14 cellular contexts compared by ENCODE assay signal in the genomic region with DNA sequence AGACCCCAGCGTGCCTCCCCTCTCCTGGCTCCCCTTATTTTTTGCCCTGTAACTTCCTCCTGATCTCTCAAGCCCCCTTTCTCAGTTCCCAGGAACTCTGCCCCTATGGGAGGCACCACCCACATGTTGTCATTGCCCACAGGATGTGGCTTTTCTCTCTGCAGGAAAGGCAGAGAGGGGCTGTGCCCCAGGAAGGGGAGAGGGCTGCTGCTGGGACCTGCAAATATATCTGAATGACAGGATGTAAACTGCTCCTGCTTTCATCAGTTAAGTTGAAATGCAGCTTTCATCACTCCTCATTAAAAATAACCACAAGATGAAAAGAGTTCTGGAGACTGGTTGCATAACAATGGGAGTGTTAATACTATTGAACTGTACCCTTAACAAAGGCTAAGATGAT.
A peak's percentile ranks its signal among the peaks of the same experiment; 100 is the strongest.
DNase-seq lines count a peak whose midpoint lies in the region; ATAC-seq, FAIRE-seq and TF ChIP-seq lines count a peak whose summit lies in the region.
"Had no signal": no experiment of that assay in that cellular context is flagged by ENCODE, and none has a peak within 500 bp of the region (broad histone marks: within the 10 kb centered on the region; RNA-seq: fewer than 3 reads in every experiment).

No MANE protein-coding gene starts in this region.

- H3K9me3 ChIP-seq in BLaER1 (peaks cover 26% of the 10 kb centered on the region), HEK293 (ENCODE audit: control insufficient read depth, insufficient read depth, low read depth, low read length) (no peaks in the 10 kb centered on the region), T-helper 17 cell (ENCODE audit: control insufficient read depth, low read length, poor library complexity, severe bottlenecking) (no peaks in the 10 kb centered on the region), BE2C (no peaks in the 10 kb centered on the region), small intestine (ENCODE audit: control insufficient read depth, low read depth) (no peaks in the 10 kb centered on the region)
- H3K9me3 ChIP-seq: spleen had no signal

- peak; percentile 62 for ATAC-seq in T-helper 17 cell
- peak; percentile 17 for ATAC-seq in effector memory CD8-positive, alpha-beta T cell (replicated peaks)
- ATAC-seq: PC-3 had no signal

- POLR2A ChIA-PET in HEK293 (lab: Yijun Ruan, JAX) = no interaction called here
- POLR2A ChIA-PET in GM10248 (lab: Yijun Ruan, JAX) = no interaction called here

- no peaks in the 10 kb centered on the region for H4K20me1 ChIP-seq in BLaER1

- H3K4me1 ChIP-seq in BLaER1 = peaks cover 78% of the 10 kb centered on the region
- no peaks in the 10 kb centered on the region for H3K4me1 ChIP-seq in HEK293 (ENCODE audit: control insufficient read depth, insufficient read depth, low read length)
- no peaks in the 10 kb centered on the region; the same call in 1 of the 2 replicates for H3K4me1 ChIP-seq in BE2C
- H3K4me1 ChIP-seq in small intestine (ENCODE audit: control insufficient read depth in 2 of 2, insufficient read depth in 1 of 2, low read depth in 1 of 2, low read length in 1 of 2) = peaks cover 0 to 2% of the 10 kb centered on the region in 2 donors

- peak overlapping the region; percentile 81 for H3K27ac ChIP-seq in BLaER1
- H3K27ac ChIP-seq in HEK293 (ENCODE audit: extremely low read depth, low read depth, low read length) = no peak overlapping the region
- no peak overlapping the region for H3K27ac ChIP-seq in small intestine (ENCODE audit: low read depth in 1 of 2, low read length in 1 of 2)
- H3K27ac ChIP-seq: C4-2B had no signal

- TF ChIP-seq CTCF in HEK293 (tag by site-specific recombination; IDR thresholded peaks at IDR 0.05) = no peak
- no peak for TF ChIP-seq CTCF in BE2C (IDR thresholded peaks at IDR 0.05; ENCODE audit: low read depth, low read length)
- no peak for TF ChIP-seq CTCF in GM10248 (IDR thresholded peaks at IDR 0.05; ENCODE audit: control extremely low read depth, extremely low read depth, low read depth, missing control alignments)
- no peak for TF ChIP-seq CTCF in GM13976 (IDR thresholded peaks at IDR 0.05; ENCODE audit: borderline replicate concordance, control extremely low read depth, extremely low read depth, insufficient read depth, missing control alignments)

- no peak for FAIRE-seq in small intestine (lab: Jason Lieb, UNC)
- FAIRE-seq: HTR-8/SVneo, kidney had no signal

- peaks cover 52% of the 10 kb centered on the region for H3K4me1 Mint-ChIP-seq in T-helper 17 cell
- H3K4me1 Mint-ChIP-seq in effector memory CD8-positive, alpha-beta T cell (ENCODE audit: low read depth in 2 of 2) = peaks cover 26 to 37% of the 10 kb centered on the region in 2 donors

- peaks cover 13% of the 10 kb centered on the region for H3K36me3 Mint-ChIP-seq in T-helper 17 cell (ENCODE audit: low read depth)
- peaks cover 19% of the 10 kb centered on the region for H3K36me3 Mint-ChIP-seq in effector memory CD8-positive, alpha-beta T cell (ENCODE audit: insufficient read depth)

- H3K27ac Mint-ChIP-seq in T-helper 17 cell = peak overlapping the region; percentile 92
- H3K27ac Mint-ChIP-seq in effector memory CD8-positive, alpha-beta T cell = peak overlapping the region; percentile 33 to 57

- H3K36me3 ChIP-seq in BLaER1 (peaks cover 79% of the 10 kb centered on the region), HEK293 (ENCODE audit: control insufficient read depth in 2 of 2, insufficient read depth in 1 of 2, low read length in 2 of 2) (peaks cover 0 to 77% of the 10 kb centered on the region in 2 experiments; a peak in 1 of 3 replicates), BE2C (no peaks in the 10 kb centered on the region; the same call in 1 of the 2 replicates), small intestine (ENCODE audit: control insufficient read depth in 2 of 2, insufficient read depth in 2 of 2, low read length in 2 of 2) (peaks cover 13 to 22% of the 10 kb centered on the region in 2 donors)

- peak overlapping the region; percentile 65 for H3K4me3 Mint-ChIP-seq in T-helper 17 cell
- H3K4me3 Mint-ChIP-seq in effector memory CD8-positive, alpha-beta T cell = peak overlapping the region; percentile 13 to 15

- H3K4me3 ChIP-seq in BLaER1 = peak overlapping the region; percentile 19; the same call in 1 of the 2 replicates
- no peak overlapping the region for H3K4me3 ChIP-seq in HEK293 (ENCODE audit: low read depth, low read length)
- no peak overlapping the region for H3K4me3 ChIP-seq in BE2C (ENCODE audit: low read depth, low read length)
- no peak overlapping the region for H3K4me3 ChIP-seq in small intestine (ENCODE audit: low read depth in 1 of 2, low read length in 2 of 2)
- H3K4me3 ChIP-seq: spleen had no signal

- peak overlapping the region; percentile 83 for H3K4me2 ChIP-seq in BLaER1

- 76 to 88% (median 76%) methylated on average over 1 of the region's 1 CpG for WGBS in small intestine, 3 donors

- CTCF ChIA-PET in HEK293 (lab: Yijun Ruan, JAX) = interaction anchor here (2.0 kb wide), 1 partner anchor 8 kb away, joined by 6 read pairs; no protein-coding TSS in a partner anchor
- CTCF ChIA-PET in GM10248 (lab: Yijun Ruan, JAX) = interaction anchor here (1.0 to 7.5 kb wide), 2 partner anchors 19 to 376 kb away, joined by 3 to 49 read pairs; no protein-coding TSS in a partner anchor

- no peaks in the 10 kb centered on the region for H3K9me3 Mint-ChIP-seq in effector memory CD8-positive, alpha-beta T cell

- H3K9ac ChIP-seq in BLaER1 = no peak overlapping the region

- no peak for DNase-seq in T-helper 17 cell
- no peak for DNase-seq in effector memory CD8-positive, alpha-beta T cell
- DNase-seq in BE2C = no peak
- no peak for DNase-seq in GM10248 (ENCODE audit: extremely low spot score)
- DNase-seq in small intestine = no peak
- DNase-seq in GM13976 (ENCODE audit: low spot score) = no peak
- DNase-seq: kidney, PC-3, spleen, T-helper 9 cell had no signal

- H3K27me3 ChIP-seq in BLaER1 (no peaks in the 10 kb centered on the region), BE2C (no peaks in the 10 kb centered on the region), small intestine (ENCODE audit: control insufficient read depth in 2 of 2, insufficient read depth in 2 of 2, low read length in 2 of 2) (no peaks in the 10 kb centered on the region)
- H3K27me3 ChIP-seq: spleen had no signal

- H3K27me3 Mint-ChIP-seq in T-helper 17 cell = no peaks in the 10 kb centered on the region
- H3K27me3 Mint-ChIP-seq in effector memory CD8-positive, alpha-beta T cell = no peaks in the 10 kb centered on the region

- in situ Hi-C loops in GM13976 (cut with MboI; ENCODE audit: low sequenced_read_pairs, unreplicated experiment) = no loop called here

TF ChIP-seq in HEK293, 187 proteins besides CTCF, POLR2A, EP300 and RAD21:
- TF ChIP-seq, protein P1, sequence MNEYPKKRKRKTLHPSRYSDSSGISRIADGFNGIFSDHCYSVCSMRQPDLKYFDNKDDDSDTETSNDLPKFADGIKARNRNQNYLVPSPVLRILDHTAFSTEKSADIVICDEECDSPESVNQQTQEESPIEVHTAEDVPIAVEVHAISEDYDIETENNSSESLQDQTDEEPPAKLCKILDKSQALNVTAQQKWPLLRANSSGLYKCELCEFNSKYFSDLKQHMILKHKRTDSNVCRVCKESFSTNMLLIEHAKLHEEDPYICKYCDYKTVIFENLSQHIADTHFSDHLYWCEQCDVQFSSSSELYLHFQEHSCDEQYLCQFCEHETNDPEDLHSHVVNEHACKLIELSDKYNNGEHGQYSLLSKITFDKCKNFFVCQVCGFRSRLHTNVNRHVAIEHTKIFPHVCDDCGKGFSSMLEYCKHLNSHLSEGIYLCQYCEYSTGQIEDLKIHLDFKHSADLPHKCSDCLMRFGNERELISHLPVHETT (tag by site-specific recombination; IDR thresholded peaks at IDR 0.05) = no peak
- TF ChIP-seq ZSCAN23 (tag by site-specific recombination; IDR thresholded peaks at IDR 0.05) = no peak
- TF ChIP-seq ZIC2 (tag by site-specific recombination; IDR thresholded peaks at IDR 0.05) = peak; percentile 55
